Comparison of ENCODE assay signal across 32 cellular contexts in the genomic region with DNA sequence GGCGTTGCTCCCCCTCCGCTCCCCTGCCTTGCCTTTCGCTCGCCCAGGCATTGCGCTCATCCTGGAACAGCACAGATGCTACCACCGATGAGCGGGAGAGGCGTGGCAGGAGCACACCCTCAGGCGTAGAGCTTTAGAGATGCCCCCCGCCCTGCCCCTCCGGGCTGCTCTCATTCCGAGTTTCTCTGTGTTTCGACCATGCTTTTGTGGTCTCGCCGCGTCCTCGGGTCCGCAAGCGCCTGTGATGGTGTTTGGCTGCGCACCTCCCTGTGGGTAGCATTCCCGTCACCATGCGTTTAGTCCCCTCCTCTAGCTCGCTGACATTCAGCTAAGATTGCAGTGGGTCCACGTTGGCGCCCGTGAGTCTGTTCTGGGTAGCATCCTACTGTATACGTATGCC. TPM values are rescaled to one million over a fixed set of nuclear protein-coding genes. Genes with fewer than 3 reads are reported as not detected.
"Had no signal": no experiment of that assay in that cellular context is flagged by ENCODE, and none has a peak within 500 bp of the region (broad histone marks: within the 10 kb centered on the region; RNA-seq: fewer than 3 reads in every experiment).

No MANE protein-coding gene starts in this region.

- H3K27ac Mint-ChIP-seq: dendritic cell treated with granulocyte-macrophage colony-stimulating factor and Interleukin-4, amounts not matched to agents 40 ng/mL and 50 ng/mL, for 4 days; memory B cell; mesothelial cell of epicardium; naive B cell; neural progenitor cell; progenitor cell of endocrine pancreas had no signal

- H3K36me3 ChIP-seq: neural progenitor cell, uterus had no signal

- H3K4me3 Mint-ChIP-seq: dendritic cell treated with granulocyte-macrophage colony-stimulating factor and Interleukin-4, amounts not matched to agents 40 ng/mL and 50 ng/mL, for 4 days; memory B cell; mesothelial cell of epicardium; naive B cell; natural killer cell treated with Interleukin-12 subunit alpha and Interleukin-12 subunit beta and Interleukin-15 and Interleukin-18, amount 100 ng/mL, for 72 hours; neural progenitor cell; stimulated activated effector memory CD8-positive, alpha-beta T cell treated with anti-CD3 and anti-CD28 coated beads, Interleukin-12 subunit alpha, Interleukin-12 subunit beta, amount 100 ng/mL, for 72 hours had no signal

- H3K79me2 ChIP-seq: parathyroid adenoma had no signal

- ATAC-seq: heart right ventricle; left ventricle myocardium superior; lower lobe of right lung; mucosa of descending colon; natural killer cell treated with Interleukin-12 subunit alpha and Interleukin-12 subunit beta and Interleukin-15 and Interleukin-18, amount 100 ng/mL, for 72 hours; sciatic nerve; stimulated activated effector memory CD8-positive, alpha-beta T cell treated with anti-CD3 and anti-CD28 coated beads, Interleukin-12 subunit alpha, Interleukin-12 subunit beta, amount 100 ng/mL, for 72 hours; stimulated activated naive CD8-positive, alpha-beta T cell treated with anti-CD3 and anti-CD28 coated beads, Interleukin-15, Interleukin-2, amounts not matched to agents 100 U/mL and 50 U/mL, for 24 hours had no signal

- H3K4me1 Mint-ChIP-seq: memory B cell; mesothelial cell of epicardium; naive B cell; neural progenitor cell; stimulated activated effector memory CD8-positive, alpha-beta T cell treated with anti-CD3 and anti-CD28 coated beads, Interleukin-12 subunit alpha, Interleukin-12 subunit beta, amount 100 ng/mL, for 72 hours had no signal

- H3K27me3 ChIP-seq: colonic mucosa, esophagus squamous epithelium, heart right ventricle, neural progenitor cell, tibial nerve, upper lobe of left lung, uterus had no signal

- H3K9ac ChIP-seq: neural progenitor cell, parathyroid adenoma had no signal

- H2AFZ ChIP-seq: neural progenitor cell, parathyroid adenoma had no signal

- H3K9me3 Mint-ChIP-seq: dendritic cell treated with granulocyte-macrophage colony-stimulating factor and Interleukin-4, amounts not matched to agents 40 ng/mL and 50 ng/mL, for 4 days; memory B cell; mesothelial cell of epicardium; naive B cell; natural killer cell treated with Interleukin-12 subunit alpha and Interleukin-12 subunit beta and Interleukin-15 and Interleukin-18, amount 100 ng/mL, for 72 hours; neural progenitor cell; stimulated activated effector memory CD8-positive, alpha-beta T cell treated with anti-CD3 and anti-CD28 coated beads, Interleukin-12 subunit alpha, Interleukin-12 subunit beta, amount 100 ng/mL, for 72 hours had no signal

- H3K9me3 ChIP-seq: colonic mucosa, esophagus squamous epithelium, heart right ventricle, lower lobe of right lung, mucosa of descending colon, thoracic aorta, tibial nerve, upper lobe of left lung, uterus had no signal

- H3K4me2 ChIP-seq: neural progenitor cell had no signal

- H3K4me1 ChIP-seq: colonic mucosa, heart right ventricle, lower lobe of right lung, neural progenitor cell, parathyroid adenoma, tibial nerve, upper lobe of left lung, uterus had no signal

- H3K27ac ChIP-seq: colonic mucosa, esophagus squamous epithelium, heart right ventricle, lower lobe of right lung, neural progenitor cell, parathyroid adenoma, thoracic aorta, tibial nerve, upper lobe of left lung, uterus had no signal

- H3K27me3 Mint-ChIP-seq: dendritic cell treated with granulocyte-macrophage colony-stimulating factor and Interleukin-4, amounts not matched to agents 40 ng/mL and 50 ng/mL, for 4 days; memory B cell; naive B cell; natural killer cell treated with Interleukin-12 subunit alpha and Interleukin-12 subunit beta and Interleukin-15 and Interleukin-18, amount 100 ng/mL, for 72 hours; progenitor cell of endocrine pancreas had no signal

- H3K4me3 ChIP-seq: colonic mucosa, esophagus squamous epithelium, heart right ventricle, lower lobe of right lung, mucosa of descending colon, neural progenitor cell, thoracic aorta, tibial nerve, upper lobe of left lung, uterus had no signal

- DNase-seq: colonic mucosa; effector CD8-positive, alpha-beta T cell; erythroblast; esophagus squamous epithelium; foreskin melanocyte; glutamatergic neuron; heart right ventricle; hippocampal formation; left ventricle myocardium superior; lower lobe of right lung; mucosa of descending colon; naive B cell; stimulated activated CD4-positive, alpha-beta T cell treated with anti-CD3 and anti-CD28 coated beads, Interleukin-2, amount 100 ng/mL, for 24 hours; stimulated activated CD4-positive, alpha-beta T cell treated with anti-CD3 and anti-CD28 coated beads, Interleukin-4, amount 100 ng/mL, for 24 hours; stimulated activated naive CD8-positive, alpha-beta T cell treated with anti-CD3 and anti-CD28 coated beads, Interleukin-15, Interleukin-2, amounts not matched to agents 100 U/mL and 50 U/mL, for 24 hours; uterus had no signal

RNA-seq across cellular contexts. Expression of a gene that starts 42.3 kb away (rescaled TPM):
- total RNA-seq: cerebellum; endothelial cell of umbilical vein; heart right ventricle; left ventricle myocardium superior; mesothelial cell of epicardium; natural killer cell treated with Interleukin-12 subunit alpha and Interleukin-12 subunit beta and Interleukin-15 and Interleukin-18, amount 100 ng/mL, for 72 hours; osteoblast; sciatic nerve; skeletal muscle tissue; thoracic aorta; tibial nerve had no signal
- polyA plus RNA-seq: endothelial cell of umbilical vein, heart right ventricle had no signal
